Comparison of ENCODE assay signal across 8 cellular contexts in genomic region chr12:68223067-68223747, GRCh38. TPM values are rescaled to one million over a fixed set of nuclear protein-coding genes. Genes with fewer than 3 reads are reported as not detected.
A peak's percentile ranks its signal among the peaks of the same experiment; 100 is the strongest.
DNase-seq lines count a peak whose midpoint lies in the region; ATAC-seq, FAIRE-seq and TF ChIP-seq lines count a peak whose summit lies in the region.

No MANE protein-coding gene starts in this region.

- no peaks in the 10 kb centered on the region for H3K9me3 Mint-ChIP-seq in activated B cell treated with CpG ODN at 0.5 μM for 24 hours

- peaks cover 3% of the 10 kb centered on the region for H3K27me3 Mint-ChIP-seq in activated B cell treated with CpG ODN at 0.5 μM for 24 hours

- H3K4me1 Mint-ChIP-seq in activated B cell treated with CpG ODN at 0.5 μM for 24 hours = peaks cover 5% of the 10 kb centered on the region

- peak overlapping the region; percentile 48 for H3K4me3 Mint-ChIP-seq in activated B cell treated with CpG ODN at 0.5 μM for 24 hours

- no peaks in the 10 kb centered on the region for H3K9me3 ChIP-seq in A549

- no peaks in the 10 kb centered on the region for H3K4me1 ChIP-seq in A549

- TF ChIP-seq POLR2A in A549 (IDR thresholded peaks at IDR 0.05; ENCODE audit: low read length) = no peak

- peak; percentile 68 for FAIRE-seq in A549 (lab: Jason Lieb, UNC)

- CTCF ChIA-PET in A549 (lab: Yijun Ruan, JAX) (interaction anchor here (0.5 to 6.4 kb wide), 51 partner anchors 10 to 872 kb away, joined by 3 to 61 read pairs (median 4); no protein-coding TSS in a partner anchor), activated B cell treated with CpG ODN at 0.5 μM for 24 hours (lab: Charles Lee) (interaction anchor here (0.6 to 4.9 kb wide), 19 partner anchors 9 to 867 kb away, joined by 3 to 96 read pairs (median 4); no protein-coding TSS in a partner anchor)

- ATAC-seq in A549 = peak; percentile 99 to 100
- peak; percentile 79 for ATAC-seq in GM18858 (IDR thresholded peaks at IDR 0.05; ENCODE audit: unreplicated experiment)
- ATAC-seq in HG03095 (IDR thresholded peaks at IDR 0.05; ENCODE audit: unreplicated experiment) = peak; percentile 95
- peak; percentile 99 for ATAC-seq in activated B cell treated with CpG ODN at 0.5 μM for 24 hours (ENCODE audit: low read depth)

- H3K4me3 ChIP-seq in A549 = no peak overlapping the region

- peak; percentile 92 to 96 for TF ChIP-seq RAD21 in A549 (conservative IDR thresholded peaks at IDR 0.05 in 1 of 2, IDR thresholded peaks at IDR 0.05 in 1 of 2)

- under 1% methylated on average over 12 of the region's 12 CpGs for WGBS in A549 (ENCODE audit: missing lambda C conversion rate)

- DNase-seq in A549 (ENCODE audit: low read depth in 1 of 2, low spot score in 1 of 2) (peak; percentile 76 to 87), NCI-H2227 (lab: John Stamatoyannopoulos, UW; ENCODE audit: unreplicated experiment) (peak; percentile 88), activated B cell treated with CpG ODN at 0.5 μM for 24 hours (peak; percentile 29), caudate nucleus (lab: John Stamatoyannopoulos, UW) (peak in 58 of 61 donors; percentile 8 to 88 (median 56)), kidney glomerular epithelial cell (lab: John Stamatoyannopoulos, UW) (peak; percentile 85)
- peak; percentile 71 to 76 for DNase-seq in stimulated activated CD4-positive, alpha-beta T cell treated with anti-CD3 and anti-CD28 coated beads, Interleukin-2, amount 100 ng/mL, for 24 hours

- H3K27ac Mint-ChIP-seq in activated B cell treated with CpG ODN at 0.5 μM for 24 hours = no peak overlapping the region

- TF ChIP-seq EP300 in A549 (IDR thresholded peaks at IDR 0.05) = no peak

- H3K27ac ChIP-seq in A549 = no peak overlapping the region
- H3K27ac ChIP-seq in caudate nucleus (ENCODE audit: low read depth, low read length) = no peak overlapping the region

- POLR2A ChIA-PET in A549 (lab: Yijun Ruan, JAX) (no interaction called here), activated B cell treated with CpG ODN at 0.5 μM for 24 hours (lab: Charles Lee) (interaction anchor here (0.7 kb wide), 1 partner anchor 93 kb away, joined by 3 read pairs; no protein-coding TSS in a partner anchor)

- no peaks in the 10 kb centered on the region for H3K36me3 Mint-ChIP-seq in activated B cell treated with CpG ODN at 0.5 μM for 24 hours (ENCODE audit: low read depth)

- TF ChIP-seq CTCF in A549 (IDR thresholded peaks at IDR 0.05) (peak; percentile 91), activated B cell treated with CpG ODN at 0.5 μM for 24 hours (IDR thresholded peaks at IDR 0.05) (no peak)

- intact Hi-C loops in activated B cell treated with CpG ODN at 0.5 μM for 24 hours (cut with micrococcal nuclease) = loop anchor here (1.0 to 5.0 kb wide), 6 partner anchors 94 to 868 kb away; partner anchors contain the start of genes MDM2, NUP107 and SLC35E3

- H3K4me2 ChIP-seq in A549 = peak overlapping the region; percentile 60

TF ChIP-seq in A549, 52 proteins besides CTCF, POLR2A, EP300 and RAD21:
- TF ChIP-seq, protein P1, sequence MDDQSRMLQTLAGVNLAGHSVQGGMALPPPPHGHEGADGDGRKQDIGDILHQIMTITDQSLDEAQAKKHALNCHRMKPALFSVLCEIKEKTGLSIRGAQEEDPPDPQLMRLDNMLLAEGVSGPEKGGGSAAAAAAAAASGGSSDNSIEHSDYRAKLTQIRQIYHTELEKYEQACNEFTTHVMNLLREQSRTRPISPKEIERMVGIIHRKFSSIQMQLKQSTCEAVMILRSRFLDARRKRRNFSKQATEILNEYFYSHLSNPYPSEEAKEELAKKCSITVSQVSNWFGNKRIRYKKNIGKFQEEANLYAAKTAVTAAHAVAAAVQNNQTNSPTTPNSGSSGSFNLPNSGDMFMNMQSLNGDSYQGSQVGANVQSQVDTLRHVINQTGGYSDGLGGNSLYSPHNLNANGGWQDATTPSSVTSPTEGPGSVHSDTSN (IDR thresholded peaks at IDR 0.05) = no peak
- no peak for TF ChIP-seq ZFP36 (IDR thresholded peaks at IDR 0.05; ENCODE audit: borderline replicate concordance, partially characterized antibody)
- peak; percentile 79 for TF ChIP-seq SMC3 (IDR thresholded peaks at IDR 0.05)
- TF ChIP-seq RCOR1 (IDR thresholded peaks at IDR 0.05; ENCODE audit: low read depth, low read length) = no peak
- TF ChIP-seq FOSL2 (IDR thresholded peaks at IDR 0.05) = no peak
- TF ChIP-seq FOSL2 (CRISPR knock-in tag; IDR thresholded peaks at IDR 0.05) = no peak
TF ChIP-seq in A549: peak in this region for 1.

RNA-seq across cellular contexts. Expression of gene IL26, which starts 2.4 kb away (rescaled TPM):
- not detected in 2 replicates for polyA plus RNA-seq in A549 (2011; rRNA removed)
- polyA plus RNA-seq in A549 (2012; cell fraction: cytosol; rRNA removed) = not detected in 2 replicates
- polyA plus RNA-seq in A549 (2012; cell fraction: nucleus; rRNA removed) = not detected in 2 replicates
- not detected in 3 replicates for polyA plus RNA-seq in A549 (2017; fragmentation: RNase III; extraction: RNeasy Plus Mini Kit Qiagen cat#74134 plus additional on column Dnase treatment)
- not detected in 2 replicates for polyA minus RNA-seq in A549 (2011; rRNA and poly(A)+ RNA removed)
- total RNA-seq in activated B cell treated with CpG ODN at 0.5 μM for 24 hours = not detected in 2 replicates

RNA-seq across cellular contexts. Expression of gene IL22, which starts 30.2 kb away (rescaled TPM):
- polyA plus RNA-seq in A549 (2011; rRNA removed) (not detected in 2 replicates), A549 (2017; fragmentation: RNase III; extraction: RNeasy Plus Mini Kit Qiagen cat#74134 plus additional on column Dnase treatment) (not detected in 3 replicates)
- not detected in 2 replicates for polyA plus RNA-seq in A549 (2012; cell fraction: cytosol; rRNA removed)
- not detected in 2 replicates for polyA plus RNA-seq in A549 (2012; cell fraction: nucleus; rRNA removed)
- polyA minus RNA-seq in A549 (2011; rRNA and poly(A)+ RNA removed) = not detected in 2 replicates
- total RNA-seq in activated B cell treated with CpG ODN at 0.5 μM for 24 hours = not detected in 2 replicates

Comparison
In these comparisons a context has a peak if more than half of its experiments do, and no peak if none do; other contexts are left out.
1. DNase-seq: peak in every context shown above with its lines; median percentile 88 in NCI-H2227; 85 in kidney glomerular epithelial cell; 82 in A549; 74 in stimulated activated CD4-positive, alpha-beta T cell treated with anti-CD3 and anti-CD28 coated beads, Interleukin-2, amount 100 ng/mL, for 24 hours; 56 in caudate nucleus; 29 in activated B cell treated with CpG ODN at 0.5 μM for 24 hours.